9 cellular contexts compared by ENCODE assay signal in genomic region chr2:239309398-239310245, GRCh38.
DNase-seq lines count a peak whose midpoint lies in the region; ATAC-seq and TF ChIP-seq lines count a peak whose summit lies in the region.
"Had no signal": no experiment of that assay in that cellular context is flagged by ENCODE, and none has a peak within 500 bp of the region (broad histone marks: within the 10 kb centered on the region; RNA-seq: fewer than 3 reads in every experiment).

No MANE protein-coding gene starts in this region.

- no peaks in the 10 kb centered on the region for H3F3A ChIP-seq in neural progenitor cell (ENCODE audit: low read depth)

- peaks cover 83% of the 10 kb centered on the region for H4K20me1 ChIP-seq in neural progenitor cell (ENCODE audit: low read depth)

- intact Hi-C loops in activated CD4-positive, alpha-beta memory T cell treated with anti-CD3 and anti-CD28 coated beads for 36 hours (cut with micrococcal nuclease) = no loop called here

- H2AFZ ChIP-seq in neural progenitor cell (replicated peaks) = no peak overlapping the region

- TF ChIP-seq EP300 in upper lobe of left lung (IDR thresholded peaks at IDR 0.05) = no peak

- H3K27me3 ChIP-seq in neural progenitor cell (no peaks in the 10 kb centered on the region), upper lobe of left lung (no peaks in the 10 kb centered on the region)

- no peaks in the 10 kb centered on the region for H3K9me3 Mint-ChIP-seq in activated CD4-positive, alpha-beta memory T cell treated with anti-CD3 and anti-CD28 coated beads for 36 hours
- H3K9me3 Mint-ChIP-seq in activated CD4-positive, alpha-beta memory T cell treated with anti-CD3 and anti-CD28 coated beads, Interleukin-2, amount 10 ng/mL, durations not matched to agents 7 days and 5 days = no peaks in the 10 kb centered on the region
- H3K9me3 Mint-ChIP-seq in neural progenitor cell = peaks cover 6% of the 10 kb centered on the region

- WGBS in upper lobe of left lung, 2 donors = 67 to 75% methylated on average over 12 to 16 of the region's 18 CpGs

- H3K4me2 ChIP-seq in neural progenitor cell = no peak overlapping the region

- H3K4me1 ChIP-seq in neural progenitor cell = peaks cover 16% of the 10 kb centered on the region
- peaks cover 18 to 35% (median 31%) of the 10 kb centered on the region in 4 donors for H3K4me1 ChIP-seq in upper lobe of left lung

- H3K27me3 Mint-ChIP-seq in activated CD4-positive, alpha-beta memory T cell treated with anti-CD3 and anti-CD28 coated beads for 36 hours = no peaks in the 10 kb centered on the region
- no peaks in the 10 kb centered on the region for H3K27me3 Mint-ChIP-seq in activated CD4-positive, alpha-beta memory T cell treated with anti-CD3 and anti-CD28 coated beads, Interleukin-2, amount 10 ng/mL, durations not matched to agents 7 days and 5 days
- peaks cover 2% of the 10 kb centered on the region for H3K27me3 Mint-ChIP-seq in neural progenitor cell (ENCODE audit: insufficient read depth, low read depth)

- H3K4me3 Mint-ChIP-seq in activated CD4-positive, alpha-beta memory T cell treated with anti-CD3 and anti-CD28 coated beads for 36 hours = no peak overlapping the region
- no peak overlapping the region for H3K4me3 Mint-ChIP-seq in activated CD4-positive, alpha-beta memory T cell treated with anti-CD3 and anti-CD28 coated beads, Interleukin-2, amount 10 ng/mL, durations not matched to agents 7 days and 5 days
- no peak overlapping the region for H3K4me3 Mint-ChIP-seq in neural progenitor cell

- ATAC-seq in upper lobe of left lung (ENCODE audit: low FRiP score in 2 of 2) (no peak), HG02588 (IDR thresholded peaks at IDR 0.05; ENCODE audit: unreplicated experiment) (no peak)

- no peak overlapping the region for H3K27ac ChIP-seq in neural progenitor cell
- peak overlapping the region; percentile 27 to 84 (median 35) for H3K27ac ChIP-seq in upper lobe of left lung
- H3K27ac ChIP-seq: VCaP had no signal

- POLR2A ChIA-PET in activated CD4-positive, alpha-beta memory T cell treated with anti-CD3 and anti-CD28 coated beads for 36 hours (lab: Charles Lee) = no interaction called here
- POLR2A ChIA-PET in activated CD4-positive, alpha-beta memory T cell treated with anti-CD3 and anti-CD28 coated beads, Interleukin-2, amount 10 ng/mL, durations not matched to agents 7 days and 5 days (lab: Charles Lee) = no interaction called here

- TF ChIP-seq CTCF in fibroblast of pulmonary artery (IDR thresholded peaks at IDR 0.05; ENCODE audit: low read length, missing control alignments) (no peak), neural progenitor cell (IDR thresholded peaks at IDR 0.05) (no peak), upper lobe of left lung (IDR thresholded peaks at IDR 0.05) (peak in 1 of 6 experiments; percentile 14)

- H3K36me3 Mint-ChIP-seq in activated CD4-positive, alpha-beta memory T cell treated with anti-CD3 and anti-CD28 coated beads for 36 hours = peaks cover 2% of the 10 kb centered on the region
- H3K36me3 Mint-ChIP-seq in activated CD4-positive, alpha-beta memory T cell treated with anti-CD3 and anti-CD28 coated beads, Interleukin-2, amount 10 ng/mL, durations not matched to agents 7 days and 5 days (ENCODE audit: low read depth) = peaks cover 4% of the 10 kb centered on the region
- peaks cover 9% of the 10 kb centered on the region for H3K36me3 Mint-ChIP-seq in neural progenitor cell

- H3K36me3 ChIP-seq in neural progenitor cell (no peaks in the 10 kb centered on the region), upper lobe of left lung (no peaks in the 10 kb centered on the region)

- peaks cover 88% of the 10 kb centered on the region for H3K79me2 ChIP-seq in neural progenitor cell (ENCODE audit: low read depth)

- H3K9me3 ChIP-seq in neural progenitor cell (ENCODE audit: low read depth) = no peaks in the 10 kb centered on the region
- no peaks in the 10 kb centered on the region for H3K9me3 ChIP-seq in upper lobe of left lung

- TF ChIP-seq POLR2A in upper lobe of left lung (IDR thresholded peaks at IDR 0.05) = no peak

- H3K4me3 ChIP-seq in fibroblast of pulmonary artery (replicated peaks; ENCODE audit: low read depth, low read length) (peak overlapping the region; percentile 37), neural progenitor cell (no peak overlapping the region), upper lobe of left lung (peak overlapping the region in 3 of 4 donors; percentile 15 to 39 (median 34))

- CTCF ChIA-PET in activated CD4-positive, alpha-beta memory T cell treated with anti-CD3 and anti-CD28 coated beads for 36 hours (lab: Charles Lee) = no interaction called here
- CTCF ChIA-PET in activated CD4-positive, alpha-beta memory T cell treated with anti-CD3 and anti-CD28 coated beads, Interleukin-2, amount 10 ng/mL, durations not matched to agents 7 days and 5 days (lab: Charles Lee) = no interaction called here

- peak; percentile 5 for DNase-seq in activated CD4-positive, alpha-beta memory T cell treated with anti-CD3 and anti-CD28 coated beads for 36 hours
- DNase-seq in activated CD4-positive, alpha-beta memory T cell treated with anti-CD3 and anti-CD28 coated beads, Interleukin-2, amount 10 ng/mL, durations not matched to agents 7 days and 5 days = no peak
- DNase-seq in fibroblast of pulmonary artery (ENCODE audit: low read depth) (no peak), neural progenitor cell (ENCODE audit: low spot score) (no peak), upper lobe of left lung (peak; percentile 9 to 36), COLO829 (ENCODE audit: low spot score) (no peak), NCI-H1092 treated with DMSO at 0.1 percent for 48 hours (lab: John Stamatoyannopoulos, UW) (no peak)

- peaks cover 7% of the 10 kb centered on the region for H3K4me1 Mint-ChIP-seq in activated CD4-positive, alpha-beta memory T cell treated with anti-CD3 and anti-CD28 coated beads for 36 hours (ENCODE audit: low read depth)
- H3K4me1 Mint-ChIP-seq in activated CD4-positive, alpha-beta memory T cell treated with anti-CD3 and anti-CD28 coated beads, Interleukin-2, amount 10 ng/mL, durations not matched to agents 7 days and 5 days = peaks cover 15% of the 10 kb centered on the region
- peaks cover 56% of the 10 kb centered on the region for H3K4me1 Mint-ChIP-seq in neural progenitor cell

- H3K9ac ChIP-seq in neural progenitor cell = no peak overlapping the region

- no peak overlapping the region for H3K27ac Mint-ChIP-seq in activated CD4-positive, alpha-beta memory T cell treated with anti-CD3 and anti-CD28 coated beads for 36 hours
- no peak overlapping the region for H3K27ac Mint-ChIP-seq in activated CD4-positive, alpha-beta memory T cell treated with anti-CD3 and anti-CD28 coated beads, Interleukin-2, amount 10 ng/mL, durations not matched to agents 7 days and 5 days
- H3K27ac Mint-ChIP-seq in neural progenitor cell = peak overlapping the region; percentile 14

Comparison
In these comparisons a context has a peak if more than half of its experiments do, and no peak if none do; other contexts are left out.
1. DNase-seq: peak in activated CD4-positive, alpha-beta memory T cell treated with anti-CD3 and anti-CD28 coated beads for 36 hours (single experiment) and upper lobe of left lung (2 of 2); none in activated CD4-positive, alpha-beta memory T cell treated with anti-CD3 and anti-CD28 coated beads, Interleukin-2, amount 10 ng/mL, durations not matched to agents 7 days and 5 days (single experiment), fibroblast of pulmonary artery (single experiment), neural progenitor cell (single experiment), COLO829 (single experiment) and NCI-H1092 treated with DMSO at 0.1 percent for 48 hours (single experiment).